In genomic region chr19:56837492-56837891, GRCh38 we compare ENCODE assay signal across 10 cellular contexts. TPM values are rescaled to one million over a fixed set of nuclear protein-coding genes. Genes with fewer than 3 reads are reported as not detected.
DNase-seq lines count a peak whose midpoint lies in the region; ATAC-seq and TF ChIP-seq lines count a peak whose summit lies in the region.
"Had no signal": no experiment of that assay in that cellular context is flagged by ENCODE, and none has a peak within 500 bp of the region (broad histone marks: within the 10 kb centered on the region; RNA-seq: fewer than 3 reads in every experiment).

No MANE protein-coding gene starts in this region.

- H3K27ac Mint-ChIP-seq in natural killer cell treated with Interleukin-12 subunit alpha and Interleukin-12 subunit beta and Interleukin-15 and Interleukin-18, amount 100 ng/mL, for 72 hours, result no peak overlapping the region
- H3K27ac Mint-ChIP-seq in type B pancreatic cell, result no peak overlapping the region
- no peak overlapping the region for H3K27ac Mint-ChIP-seq in nephron progenitor cell
- H3K27ac Mint-ChIP-seq: activated naive CD8-positive, alpha-beta T cell; nephron had no signal

- ATAC-seq in GM18909 (IDR thresholded peaks at IDR 0.05; ENCODE audit: poor library complexity, unreplicated experiment), result no peak
- ATAC-seq in natural killer cell treated with Interleukin-12 subunit alpha and Interleukin-12 subunit beta and Interleukin-15 and Interleukin-18, amount 100 ng/mL, for 72 hours, result no peak

- no peak for TF ChIP-seq POLR2A in erythroblast (IDR thresholded peaks at IDR 0.05; ENCODE audit: low read length)

- peaks cover 22% of the 10 kb centered on the region for H3K9me3 Mint-ChIP-seq in natural killer cell treated with Interleukin-12 subunit alpha and Interleukin-12 subunit beta and Interleukin-15 and Interleukin-18, amount 100 ng/mL, for 72 hours
- H3K9me3 Mint-ChIP-seq in type B pancreatic cell, result peaks cover 22% of the 10 kb centered on the region
- peaks cover 88% of the 10 kb centered on the region for H3K9me3 Mint-ChIP-seq in nephron progenitor cell

- H3K27me3 Mint-ChIP-seq in natural killer cell treated with Interleukin-12 subunit alpha and Interleukin-12 subunit beta and Interleukin-15 and Interleukin-18, amount 100 ng/mL, for 72 hours, result peaks cover 0 to 4% of the 10 kb centered on the region in 2 donors
- no peaks in the 10 kb centered on the region for H3K27me3 Mint-ChIP-seq in type B pancreatic cell
- no peaks in the 10 kb centered on the region for H3K27me3 Mint-ChIP-seq in nephron progenitor cell (ENCODE audit: low read depth, poor library complexity)

- peak; percentile 75 for TF ChIP-seq CTCF in 22Rv1 (IDR thresholded peaks at IDR 0.05)
- TF ChIP-seq CTCF in type B pancreatic cell (conservative IDR thresholded peaks at IDR 0.05), result no peak
- TF ChIP-seq CTCF in nephron progenitor cell (IDR thresholded peaks at IDR 0.05), result no peak

- no peak overlapping the region for H3K4me3 Mint-ChIP-seq in natural killer cell treated with Interleukin-12 subunit alpha and Interleukin-12 subunit beta and Interleukin-15 and Interleukin-18, amount 100 ng/mL, for 72 hours
- H3K4me3 Mint-ChIP-seq in type B pancreatic cell (no peak overlapping the region), nephron progenitor cell (no peak overlapping the region)
- H3K4me3 Mint-ChIP-seq: activated naive CD8-positive, alpha-beta T cell; nephron had no signal

- H3K36me3 Mint-ChIP-seq in natural killer cell treated with Interleukin-12 subunit alpha and Interleukin-12 subunit beta and Interleukin-15 and Interleukin-18, amount 100 ng/mL, for 72 hours, result peaks cover 26% of the 10 kb centered on the region
- H3K36me3 Mint-ChIP-seq in type B pancreatic cell (no peaks in the 10 kb centered on the region), nephron progenitor cell (ENCODE audit: low read depth) (peaks cover 5% of the 10 kb centered on the region)

- peaks cover 0 to 5% of the 10 kb centered on the region in 2 donors for H3K4me1 Mint-ChIP-seq in natural killer cell treated with Interleukin-12 subunit alpha and Interleukin-12 subunit beta and Interleukin-15 and Interleukin-18, amount 100 ng/mL, for 72 hours (ENCODE audit: low read depth in 2 of 2)
- H3K4me1 Mint-ChIP-seq in type B pancreatic cell (ENCODE audit: unreplicated experiment) (no peaks in the 10 kb centered on the region), nephron progenitor cell (no peaks in the 10 kb centered on the region)

- DNase-seq in NCI-H1930 (lab: John Stamatoyannopoulos, UW), result peak; percentile 95 to 96
- peak; percentile 36 to 39 for DNase-seq in erythroblast (lab: John Stamatoyannopoulos, UW)
- peak; percentile 79 for DNase-seq in mucosa of gallbladder (ENCODE audit: low spot score)
- DNase-seq in natural killer cell treated with Interleukin-12 subunit alpha and Interleukin-12 subunit beta and Interleukin-15 and Interleukin-18, amount 100 ng/mL, for 72 hours (ENCODE audit: low spot score), result no peak
- DNase-seq in type B pancreatic cell (ENCODE audit: extremely low spot score, unreplicated experiment), result no peak
- no peak for DNase-seq in nephron progenitor cell

- H3K27ac ChIP-seq in 22Rv1, result peak overlapping the region; percentile 84

RNA-seq across cellular contexts. Expression of gene PEG3, which starts 3.0 kb away (rescaled TPM):
- total RNA-seq in mucosa of gallbladder (7.7 TPM), type B pancreatic cell (ENCODE audit: low replicate concordance) (not detected in 2 replicates)
- not detected for total RNA-seq in natural killer cell treated with Interleukin-12 subunit alpha and Interleukin-12 subunit beta and Interleukin-15 and Interleukin-18, amount 100 ng/mL, for 72 hours

RNA-seq across cellular contexts. Expression of gene ZIM2, which starts 3.0 kb away (rescaled TPM):
- total RNA-seq in mucosa of gallbladder (not detected), type B pancreatic cell (ENCODE audit: low replicate concordance) (not detected in 2 replicates)
- total RNA-seq in natural killer cell treated with Interleukin-12 subunit alpha and Interleukin-12 subunit beta and Interleukin-15 and Interleukin-18, amount 100 ng/mL, for 72 hours, result not detected

Comparison
In these comparisons a context has a peak if more than half of its experiments do, and no peak if none do; other contexts are left out.
1. DNase-seq: peak in NCI-H1930 (2 of 2), erythroblast (2 of 2) and mucosa of gallbladder (single experiment); none in natural killer cell treated with Interleukin-12 subunit alpha and Interleukin-12 subunit beta and Interleukin-15 and Interleukin-18, amount 100 ng/mL, for 72 hours (single experiment), type B pancreatic cell (single experiment) and nephron progenitor cell (single experiment).